In genomic region chr6:63263456-63263855, GRCh38 we compare ENCODE assay signal across 19 cellular contexts. TPM values are rescaled to one million over a fixed set of nuclear protein-coding genes. Genes with fewer than 3 reads are reported as not detected.
DNase-seq lines count a peak whose midpoint lies in the region; ATAC-seq, FAIRE-seq and TF ChIP-seq lines count a peak whose summit lies in the region.
"Had no signal": no experiment of that assay in that cellular context is flagged by ENCODE, and none has a peak within 500 bp of the region (broad histone marks: within the 10 kb centered on the region; RNA-seq: fewer than 3 reads in every experiment).

No MANE protein-coding gene starts in this region.

- H3K23ac ChIP-seq in mesendoderm (ENCODE audit: low read length), result no peak overlapping the region

- no CpG with 5 or more reads among the region's 4 CpGs for WGBS in mesendoderm (ENCODE audit: extremely low coverage, insufficient coverage, low lambda C conversion rate)

- no peak overlapping the region for H3K4ac ChIP-seq in mesendoderm (ENCODE audit: low read depth, low read length)

- H3K36me3 ChIP-seq in mesendoderm (ENCODE audit: control insufficient read depth, insufficient read depth, low read length) (no peaks in the 10 kb centered on the region), kidney (ENCODE audit: control insufficient read depth in 1 of 2, insufficient read depth in 2 of 2, low read length in 2 of 2) (no peaks in the 10 kb centered on the region)

- no peak overlapping the region for H2BK5ac ChIP-seq in mesendoderm (ENCODE audit: low read length)

- no peak overlapping the region for H4K5ac ChIP-seq in mesendoderm (ENCODE audit: low read length)

- H3K9ac ChIP-seq in mesendoderm (ENCODE audit: low read length) (no peak overlapping the region), kidney (ENCODE audit: low read length in 2 of 2) (no peak overlapping the region)

- ATAC-seq in HG02973 (IDR thresholded peaks at IDR 0.05; ENCODE audit: unreplicated experiment), result no peak
- no peak for ATAC-seq in HG02623 (IDR thresholded peaks at IDR 0.05; ENCODE audit: unreplicated experiment)
- no peak for ATAC-seq in GM21529 (IDR thresholded peaks at IDR 0.05; ENCODE audit: unreplicated experiment)
- ATAC-seq: Right ventricle myocardium inferior, SK-N-SH treated with all-trans-retinoic acid at 6 μM for 48 hours had no signal

- H3K18ac ChIP-seq in mesendoderm (ENCODE audit: low read length), result no peak overlapping the region

- no peak for TF ChIP-seq CTCF in kidney (IDR thresholded peaks at IDR 0.05; ENCODE audit: borderline replicate concordance, extremely low read depth, insufficient read depth)

- H3K27ac ChIP-seq in mesendoderm (ENCODE audit: low read depth, low read length) (no peak overlapping the region), kidney (ENCODE audit: low read depth in 2 of 2, low read length in 2 of 2) (no peak overlapping the region)

- H3K4me2 ChIP-seq in mesendoderm (ENCODE audit: low read length), result no peak overlapping the region

- H2BK15ac ChIP-seq in mesendoderm (replicated peaks; ENCODE audit: low read depth), result no peak overlapping the region

- peak; percentile 72 for DNase-seq in DMS53 (lab: John Stamatoyannopoulos, UW)
- peak; percentile 10 for DNase-seq in NCI-H226
- DNase-seq in glomerular visceral epithelial cell (ENCODE audit: extremely low spot score), result peak; percentile 28
- peak; percentile 91 for DNase-seq in mesendoderm
- no peak for DNase-seq in kidney
- DNase-seq: ACHN; CD4-positive, CD25-positive, alpha-beta regulatory T cell; DND-41; GF-D8; HCEC 1CT; NCI-H1436; NCI-H2081 treated with DMSO at 0.1 percent for 48 hours; NCI-H774 had no signal

- intact Hi-C loops in kidney (cut with DNase I), result no loop called here

- H3K79me2 ChIP-seq in mesendoderm (ENCODE audit: control insufficient read depth, insufficient read depth, low read length), result no peaks in the 10 kb centered on the region

- no peaks in the 10 kb centered on the region for H3K4me1 ChIP-seq in mesendoderm (ENCODE audit: control insufficient read depth, low read depth, low read length)
- H3K4me1 ChIP-seq in kidney (ENCODE audit: control insufficient read depth in 1 of 2, insufficient read depth in 1 of 2, low read depth in 1 of 2, low read length in 2 of 2), result no peaks in the 10 kb centered on the region

- no peaks in the 10 kb centered on the region for H3K79me1 ChIP-seq in mesendoderm (ENCODE audit: low read length)

- H3K9me3 ChIP-seq in kidney (ENCODE audit: control insufficient read depth in 1 of 2, low read length in 2 of 2), result no peaks in the 10 kb centered on the region

- no peak for FAIRE-seq in kidney (lab: Jason Lieb, UNC)

- no peak overlapping the region for H4K8ac ChIP-seq in mesendoderm (ENCODE audit: low read depth, low read length)

- no peak overlapping the region for H2AK5ac ChIP-seq in mesendoderm (ENCODE audit: low read length)

- no peak overlapping the region for H2BK120ac ChIP-seq in mesendoderm (ENCODE audit: low read depth, low read length)

- no peak overlapping the region for H3K4me3 ChIP-seq in mesendoderm (ENCODE audit: low read length)
- no peak overlapping the region for H3K4me3 ChIP-seq in kidney (ENCODE audit: low read length in 2 of 2)

- H3K27me3 ChIP-seq in mesendoderm (ENCODE audit: insufficient read depth, low read length, poor library complexity), result no peaks in the 10 kb centered on the region

- H3K56ac ChIP-seq in mesendoderm (ENCODE audit: low read length), result no peak overlapping the region

RNA-seq across cellular contexts. Expression of gene FKBP1C, which starts 52.2 kb away (rescaled TPM):
- polyA plus RNA-seq in mesendoderm (2013, experiment 1 of 2), result 0.63 TPM
- polyA plus RNA-seq in mesendoderm (2013, experiment 2 of 2), result 0.49 TPM
- 0.25 TPM for total RNA-seq in kidney
- polyA plus RNA-seq in kidney (ENCODE audit: insufficient read depth, low read depth, low replicate concordance), result 1.6 TPM

RNA-seq across cellular contexts. Expression of gene LGSN, which starts 56.3 kb away (rescaled TPM):
- polyA plus RNA-seq in mesendoderm (2013, experiment 1 of 2), result 0.14 TPM
- polyA plus RNA-seq in mesendoderm (2013, experiment 2 of 2), result 0.08 TPM
- total RNA-seq in kidney, result 0.19 TPM
- polyA plus RNA-seq in kidney (ENCODE audit: insufficient read depth, low read depth, low replicate concordance), result 0.26 TPM
- total RNA-seq: HT1080, Right ventricle myocardium inferior had no signal
